1 cellular context compared by ENCODE assay signal in the genomic region with DNA sequence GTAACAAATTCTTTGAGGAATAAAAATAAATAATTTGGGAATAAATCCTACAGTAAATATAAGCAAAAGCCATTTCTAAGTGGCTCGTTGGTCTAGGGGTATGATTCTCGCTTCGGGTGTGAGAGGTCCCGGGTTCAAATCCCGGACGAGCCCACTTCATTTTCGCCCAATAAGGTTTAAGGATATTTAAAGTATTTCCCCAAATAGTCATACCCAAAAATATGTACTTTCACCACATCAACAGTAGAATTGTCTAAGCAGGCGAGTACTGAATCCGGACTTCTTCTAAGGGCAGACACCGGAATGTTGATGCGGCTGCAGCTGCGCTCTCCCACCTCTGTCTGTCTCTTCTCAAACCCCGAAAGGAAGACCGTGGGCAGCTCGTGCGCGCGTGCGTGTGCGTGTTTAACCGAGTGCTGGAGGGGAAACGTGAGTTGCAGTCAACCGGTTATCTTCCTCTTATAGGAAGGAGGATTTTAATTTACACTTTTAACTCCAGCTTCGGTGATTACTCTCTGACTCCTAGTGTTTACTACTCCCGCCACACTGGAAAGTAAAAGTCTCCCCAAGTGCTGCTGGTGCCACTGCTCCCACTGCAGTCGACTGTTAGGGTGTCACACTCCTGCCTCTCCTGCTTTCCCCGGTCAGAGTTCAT.
TF ChIP-seq lines count a peak whose summit lies in the region.

No MANE protein-coding gene starts in this region.

TF ChIP-seq in SK-N-SH, 30 proteins besides CTCF, POLR2A, EP300 and RAD21 (continued from another document):
- TF ChIP-seq, protein P1, sequence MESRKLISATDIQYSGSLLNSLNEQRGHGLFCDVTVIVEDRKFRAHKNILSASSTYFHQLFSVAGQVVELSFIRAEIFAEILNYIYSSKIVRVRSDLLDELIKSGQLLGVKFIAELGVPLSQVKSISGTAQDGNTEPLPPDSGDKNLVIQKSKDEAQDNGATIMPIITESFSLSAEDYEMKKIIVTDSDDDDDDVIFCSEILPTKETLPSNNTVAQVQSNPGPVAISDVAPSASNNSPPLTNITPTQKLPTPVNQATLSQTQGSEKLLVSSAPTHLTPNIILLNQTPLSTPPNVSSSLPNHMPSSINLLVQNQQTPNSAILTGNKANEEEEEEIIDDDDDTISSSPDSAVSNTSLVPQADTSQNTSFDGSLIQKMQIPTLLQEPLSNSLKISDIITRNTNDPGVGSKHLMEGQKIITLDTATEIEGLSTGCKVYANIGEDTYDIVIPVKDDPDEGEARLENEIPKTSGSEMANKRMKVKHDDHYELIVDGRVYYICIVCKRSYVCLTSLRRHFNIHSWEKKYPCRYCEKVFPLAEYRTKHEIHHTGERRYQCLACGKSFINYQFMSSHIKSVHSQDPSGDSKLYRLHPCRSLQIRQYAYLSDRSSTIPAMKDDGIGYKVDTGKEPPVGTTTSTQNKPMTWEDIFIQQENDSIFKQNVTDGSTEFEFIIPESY (IDR thresholded peaks at IDR 0.05; ENCODE audit: borderline replicate concordance, low read depth): 0 out of 2 replicates have a peak, but pooled peaks have one; percentile 22
- peak; percentile 64 for TF ChIP-seq TCF12 (IDR thresholded peaks at IDR 0.05)
TF ChIP-seq in SK-N-SH: peak in this region for 10.
